In the genomic region with DNA sequence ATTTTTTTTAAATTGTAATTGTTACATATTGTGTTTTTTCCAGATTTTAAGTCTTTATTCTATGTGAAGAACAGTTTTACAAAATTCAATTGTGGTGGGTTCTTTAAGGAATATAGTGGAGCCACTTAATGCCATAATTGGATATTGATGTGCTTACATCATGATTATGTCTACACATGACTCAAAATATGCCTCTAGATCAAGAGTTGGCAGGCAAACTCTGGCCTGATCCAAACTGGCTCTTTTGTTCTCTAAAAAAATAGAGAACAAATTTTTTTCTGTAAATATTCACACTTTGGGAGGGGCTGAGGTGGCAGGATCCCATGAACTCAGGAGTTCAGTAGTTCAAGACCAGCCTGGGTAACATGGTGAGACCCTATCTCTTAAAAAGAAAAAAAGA, we compare ENCODE assay signal across 17 cellular contexts.
"Had no signal": no experiment of that assay in that cellular context is flagged by ENCODE, and none has a peak within 500 bp of the region (broad histone marks: within the 10 kb centered on the region; RNA-seq: fewer than 3 reads in every experiment).

No MANE protein-coding gene starts in this region.

- FAIRE-seq: frontal cortex, kidney had no signal

- H3K4me3 Mint-ChIP-seq: activated naive CD8-positive, alpha-beta T cell treated with anti-CD3 and anti-CD28 coated beads for 36 hours; activated T-cell treated with anti-CD3 and anti-CD28 coated beads, Interleukin-2, amount 50 U/mL, for 4 hours had no signal

- DNase-seq: activated CD4-positive, alpha-beta T cell treated with anti-CD3 and anti-CD28 coated beads, Interleukin-2, amount 50 U/mL, for 4 hours; activated effector memory CD4-positive, alpha-beta T cell treated with anti-CD3 and anti-CD28 coated beads, Interleukin-2, amount 50 U/mL, for 16 hours; activated naive CD8-positive, alpha-beta T cell treated with anti-CD3 and anti-CD28 coated beads for 36 hours; activated T-cell treated with anti-CD3 and anti-CD28 coated beads, Interleukin-2, amount 50 U/mL, for 4 hours; caudate nucleus; colonic mucosa; effector CD8-positive, alpha-beta T cell; heart right ventricle; kidney; left ventricle myocardium inferior; mesendoderm; stimulated activated CD4-positive, alpha-beta T cell treated with anti-CD3 and anti-CD28 coated beads, Interleukin-12 subunit alpha, Interleukin-12 subunit beta, amount 100 ng/mL, for 4 hours; stimulated activated naive CD4-positive, alpha-beta T cell; T-helper 2 cell; trophoblast cell had no signal

- ATAC-seq: activated T-cell treated with anti-CD3 and anti-CD28 coated beads, Interleukin-2, amount 50 U/mL, for 4 hours; heart right ventricle had no signal

- H3K36me3 ChIP-seq: colonic mucosa, left ventricle myocardium inferior had no signal

- H3K27me3 Mint-ChIP-seq: activated naive CD8-positive, alpha-beta T cell treated with anti-CD3 and anti-CD28 coated beads for 36 hours had no signal

- H3K9me3 ChIP-seq: ascending aorta, colonic mucosa, heart right ventricle, left ventricle myocardium inferior had no signal

- H3K4me1 ChIP-seq: colonic mucosa had no signal

- H3K4me3 ChIP-seq: ascending aorta, colonic mucosa, heart right ventricle, left ventricle myocardium inferior had no signal

- H3K27ac Mint-ChIP-seq: activated naive CD8-positive, alpha-beta T cell treated with anti-CD3 and anti-CD28 coated beads for 36 hours had no signal
